8 cellular contexts compared by ENCODE assay signal in genomic region chr12:127293507-127294310, GRCh38.
DNase-seq lines count a peak whose midpoint lies in the region; ATAC-seq and TF ChIP-seq lines count a peak whose summit lies in the region.

No MANE protein-coding gene starts in this region.

- H3K9me3 ChIP-seq in SJCRH30 (replicated peaks), result no peaks in the 10 kb centered on the region

- no peak for DNase-seq in GM10266 (ENCODE audit: extremely low spot score)
- peak; percentile 30 to 62 for DNase-seq in SJCRH30
- peak; percentile 44 for DNase-seq in amniotic stem cell (lab: John Stamatoyannopoulos, UW)
- DNase-seq in iPS DF 4.7 (ENCODE audit: extremely low read depth, low spot score), result peak; percentile 53
- peak; percentile 12 to 23 for DNase-seq in stimulated activated CD4-positive, alpha-beta T cell treated with anti-CD3 and anti-CD28 coated beads, Interleukin-15, amount 100 ng/mL, for 48 hours (ENCODE audit: low read depth in 2 of 2)

- no peak overlapping the region for H3K27ac ChIP-seq in SJCRH30

- H3K36me3 ChIP-seq in SJCRH30, result no peaks in the 10 kb centered on the region

- H3K4me3 ChIP-seq in SJCRH30, result no peak overlapping the region

- peak; percentile 79 for ATAC-seq in HG03521 (IDR thresholded peaks at IDR 0.05; ENCODE audit: unreplicated experiment)
- no peak for ATAC-seq in GM21576 (IDR thresholded peaks at IDR 0.05; ENCODE audit: unreplicated experiment)
- no peak for ATAC-seq in GM21360 (IDR thresholded peaks at IDR 0.05; ENCODE audit: unreplicated experiment)

- H3K4me1 ChIP-seq in SJCRH30, result no peaks in the 10 kb centered on the region

- H3K27me3 ChIP-seq in SJCRH30, result no peaks in the 10 kb centered on the region

- peak; percentile 49 for TF ChIP-seq CTCF in GM10266 (IDR thresholded peaks at IDR 0.05; ENCODE audit: control insufficient read depth, insufficient read depth, low read depth, missing control alignments)
